Comparison of ENCODE assay signal across 13 cellular contexts in genomic region chr5:111389390-111390082, GRCh38.
A peak's percentile ranks its signal among the peaks of the same experiment; 100 is the strongest.
DNase-seq lines count a peak whose midpoint lies in the region; ATAC-seq, FAIRE-seq and TF ChIP-seq lines count a peak whose summit lies in the region.
"Had no signal": no experiment of that assay in that cellular context is flagged by ENCODE, and none has a peak within 500 bp of the region (broad histone marks: within the 10 kb centered on the region; RNA-seq: fewer than 3 reads in every experiment).

No MANE protein-coding gene starts in this region.

- H3K27me3 ChIP-seq in BJ (ENCODE audit: control insufficient read depth, insufficient read depth, low read length) (no peaks in the 10 kb centered on the region), keratinocyte (ENCODE audit: control insufficient read depth, extremely low read depth, insufficient read depth, low read length) (no peaks in the 10 kb centered on the region), lower lobe of right lung (ENCODE audit: low read depth) (no peaks in the 10 kb centered on the region)

- FAIRE-seq in keratinocyte (lab: Jason Lieb, UNC), result peak; percentile 99
- FAIRE-seq: endothelial cell of umbilical vein had no signal

- H3K4me3 Mint-ChIP-seq in activated naive CD8-positive, alpha-beta T cell, result no peak overlapping the region
- H3K4me3 Mint-ChIP-seq in immature natural killer cell, result no peak overlapping the region
- H3K4me3 Mint-ChIP-seq: T-helper 1 cell treated with Interleukin-12 subunit alpha and Interleukin-12 subunit beta and Interleukin-4 antibody, amounts not matched to agents 30 μg/mL and 1 μg/mL, for 36 hours had no signal

- POLR2A ChIA-PET in BJ (lab: Charles Lee), result no interaction called here

- H3K4me2 ChIP-seq in keratinocyte (ENCODE audit: control insufficient read depth, extremely low read depth, insufficient read depth, low read depth, low read length), result peak overlapping the region; percentile 65

- ATAC-seq in HG02610 (IDR thresholded peaks at IDR 0.05; ENCODE audit: unreplicated experiment) (peak; percentile 46), mucosa of descending colon (no peak), HG03139 (IDR thresholded peaks at IDR 0.05; ENCODE audit: unreplicated experiment) (no peak), lower lobe of right lung (no peak)
- ATAC-seq: sciatic nerve had no signal

- H2AFZ ChIP-seq in keratinocyte (ENCODE audit: control insufficient read depth, low read length), result peak overlapping the region; percentile 77

- H3K4me1 ChIP-seq in keratinocyte (ENCODE audit: control insufficient read depth, extremely low read depth, insufficient read depth, low read length), result peaks cover 17% of the 10 kb centered on the region
- H3K4me1 ChIP-seq in mucosa of descending colon (ENCODE audit: low read depth), result no peaks in the 10 kb centered on the region
- H3K4me1 ChIP-seq in lower lobe of right lung, result no peaks in the 10 kb centered on the region

- peak overlapping the region; percentile 43 for H3K9ac ChIP-seq in keratinocyte (ENCODE audit: control insufficient read depth, extremely low read depth, insufficient read depth, low read length)

- peaks cover 28% of the 10 kb centered on the region for H3K36me3 Mint-ChIP-seq in activated naive CD8-positive, alpha-beta T cell
- no peaks in the 10 kb centered on the region for H3K36me3 Mint-ChIP-seq in immature natural killer cell

- no peaks in the 10 kb centered on the region for H3K9me3 Mint-ChIP-seq in activated naive CD8-positive, alpha-beta T cell (ENCODE audit: low read depth)
- no peaks in the 10 kb centered on the region for H3K9me3 Mint-ChIP-seq in immature natural killer cell
- H3K9me3 Mint-ChIP-seq: T-helper 1 cell treated with Interleukin-12 subunit alpha and Interleukin-12 subunit beta and Interleukin-4 antibody, amounts not matched to agents 30 μg/mL and 1 μg/mL, for 36 hours had no signal

- intact Hi-C loops in mucosa of descending colon (cut with DNase I, micrococcal nuclease), result no loop called here
- intact Hi-C loops in lower lobe of right lung (cut with DNase I), result no loop called here

- H3K79me2 ChIP-seq in keratinocyte (ENCODE audit: control insufficient read depth, insufficient read depth, low read length), result no peaks in the 10 kb centered on the region

- no peaks in the 10 kb centered on the region for H3K9me1 ChIP-seq in keratinocyte (ENCODE audit: control insufficient read depth, extremely low read depth, insufficient read depth, low read length)

- H3K27ac ChIP-seq in keratinocyte (ENCODE audit: control insufficient read depth, insufficient read depth, low read length), result peak overlapping the region; percentile 84
- H3K27ac ChIP-seq in lower lobe of right lung, result no peak overlapping the region

- peak overlapping the region; percentile 13 for H3K27ac Mint-ChIP-seq in activated naive CD8-positive, alpha-beta T cell
- H3K27ac Mint-ChIP-seq in immature natural killer cell, result no peak overlapping the region
- H3K27ac Mint-ChIP-seq: T-helper 1 cell treated with Interleukin-12 subunit alpha and Interleukin-12 subunit beta and Interleukin-4 antibody, amounts not matched to agents 30 μg/mL and 1 μg/mL, for 36 hours had no signal

- H3K4me3 ChIP-seq in BJ (ENCODE audit: low read depth, low read length) (no peak overlapping the region), keratinocyte (ENCODE audit: control insufficient read depth in 2 of 3, extremely low read depth in 1 of 3, insufficient read depth in 2 of 3, low read depth in 1 of 3, low read length in 3 of 3) (peak overlapping the region in 1 of 3 experiments; percentile 23), mucosa of descending colon (no peak overlapping the region), lower lobe of right lung (no peak overlapping the region)

- peaks cover 21% of the 10 kb centered on the region for H3K4me1 Mint-ChIP-seq in activated naive CD8-positive, alpha-beta T cell (ENCODE audit: low read depth)
- no peaks in the 10 kb centered on the region for H3K4me1 Mint-ChIP-seq in immature natural killer cell

- H3K9me3 ChIP-seq in keratinocyte (ENCODE audit: control insufficient read depth, low read depth, low read length), result no peaks in the 10 kb centered on the region
- no peaks in the 10 kb centered on the region for H3K9me3 ChIP-seq in mucosa of descending colon
- H3K9me3 ChIP-seq in lower lobe of right lung, result no peaks in the 10 kb centered on the region

- dilution Hi-C loops in keratinocyte (cut with MboI; ENCODE audit: extremely low pct_ligation_motif_present, low sequenced_read_pairs), result no loop called here

- TF ChIP-seq CTCF in BJ (IDR thresholded peaks at IDR 0.05; ENCODE audit: insufficient read depth, low read depth, low read length), result no peak
- peak in 1 of 3 experiments; percentile 36 for TF ChIP-seq CTCF in keratinocyte (optimal IDR thresholded peaks at IDR 0.05 in 1 of 3, IDR thresholded peaks at IDR 0.05 in 1 of 3, conservative IDR thresholded peaks at IDR 0.05 in 1 of 3; ENCODE audit: extremely low read depth in 1 of 3, insufficient read depth in 2 of 3, low read length in 3 of 3)
- no peak for TF ChIP-seq CTCF in mucosa of descending colon (IDR thresholded peaks at IDR 0.05)
- no peak for TF ChIP-seq CTCF in lower lobe of right lung (IDR thresholded peaks at IDR 0.05)

- CTCF ChIA-PET in BJ (lab: Yijun Ruan, JAX), result interaction anchor here (1.5 to 2.9 kb wide), 2 partner anchors 9 to 11 kb away, joined by 3 to 7 read pairs; no protein-coding TSS in a partner anchor

- no peaks in the 10 kb centered on the region for H4K20me1 ChIP-seq in keratinocyte (ENCODE audit: control insufficient read depth, extremely low read depth, insufficient read depth, low read length)

- H3K27me3 Mint-ChIP-seq in activated naive CD8-positive, alpha-beta T cell, result no peaks in the 10 kb centered on the region
- H3K27me3 Mint-ChIP-seq in immature natural killer cell (ENCODE audit: low read depth in 3 of 3), result peaks cover 0 to 5% (median 0%) of the 10 kb centered on the region in 3 donors

- H3K36me3 ChIP-seq in BJ (ENCODE audit: control insufficient read depth, insufficient read depth, low read length) (no peaks in the 10 kb centered on the region), keratinocyte (ENCODE audit: control insufficient read depth in 2 of 2, extremely low read depth in 1 of 2, insufficient read depth in 2 of 2, low read length in 2 of 2) (no peaks in the 10 kb centered on the region), mucosa of descending colon (ENCODE audit: low read depth) (no peaks in the 10 kb centered on the region), lower lobe of right lung (no peaks in the 10 kb centered on the region)

- DNase-seq in BJ (ENCODE audit: low read depth), result peak; percentile 32
- DNase-seq in keratinocyte (ENCODE audit: low read depth, low spot score), result peak; percentile 32
- DNase-seq in immature natural killer cell, result no peak
- no peak for DNase-seq in mucosa of descending colon
- no peak for DNase-seq in lower lobe of right lung
- DNase-seq: DMS153, NCI-H1694 treated with DMSO at 0.1 percent for 48 hours had no signal

Comparison
In these comparisons a context has a peak if more than half of its experiments do, and no peak if none do; other contexts are left out.
1. DNase-seq: peak in BJ (single experiment) and keratinocyte (single experiment); none in immature natural killer cell (0 of 3), mucosa of descending colon (0 of 3) and lower lobe of right lung (single experiment).